ENCODE assay signal across 27 cellular contexts in genomic region chr5:134943547-134943946, GRCh38. TPM values are rescaled to one million over a fixed set of nuclear protein-coding genes. Genes with fewer than 3 reads are reported as not detected.
"Had no signal": no experiment of that assay in that cellular context is flagged by ENCODE, and none has a peak within 500 bp of the region (broad histone marks: within the 10 kb centered on the region; RNA-seq: fewer than 3 reads in every experiment).

No MANE protein-coding gene starts in this region.

- FAIRE-seq: colon, keratinocyte had no signal

- DNase-seq: effector CD8-positive, alpha-beta T cell; gastrocnemius medialis; head of caudate nucleus; mucosa of descending colon; naive B cell; stimulated activated CD4-positive, alpha-beta T cell treated with anti-CD3 and anti-CD28 coated beads, Interleukin-12 subunit alpha, Interleukin-12 subunit beta, amount 100 ng/mL, for 4 hours; stimulated activated CD4-positive, alpha-beta T cell treated with anti-CD3 and anti-CD28 coated beads, Interleukin-1b, Interleukin-23, amount 100 ng/mL, for 48 hours; stimulated activated CD4-positive, alpha-beta T cell treated with anti-CD3 and anti-CD28 coated beads, Interleukin-4, amount 100 ng/mL, for 1 hour; stimulated activated CD8-positive, alpha-beta memory T cell treated with anti-CD3 and anti-CD28 coated beads, Interleukin-4, amount 100 ng/mL, for 48 hours; stimulated activated naive CD4-positive, alpha-beta T cell; stimulated activated naive CD8-positive, alpha-beta T cell treated with anti-CD3 and anti-CD28 coated beads, Interleukin-15, amount 100 ng/mL, for 72 hours; trophoblast cell had no signal

- ATAC-seq: gastrocnemius medialis; left lobe of liver; mucosa of descending colon; natural killer cell treated with Interleukin-12 subunit alpha and Interleukin-12 subunit beta and Interleukin-15 and Interleukin-18, amount 100 ng/mL, for 72 hours; sciatic nerve; stimulated activated naive CD8-positive, alpha-beta T cell treated with anti-CD3 and anti-CD28 coated beads, Interleukin-15, amount 100 ng/mL, for 72 hours had no signal

- H3K27me3 Mint-ChIP-seq: dendritic cell treated with granulocyte-macrophage colony-stimulating factor and Interleukin-4, amounts not matched to agents 40 ng/mL and 50 ng/mL, for 4 days; memory B cell; naive B cell; natural killer cell treated with Interleukin-12 subunit alpha and Interleukin-12 subunit beta and Interleukin-15 and Interleukin-18, amount 100 ng/mL, for 72 hours; stimulated activated naive CD8-positive, alpha-beta T cell treated with anti-CD3 and anti-CD28 coated beads, Interleukin-15, amount 100 ng/mL, for 72 hours had no signal

- H3K36me3 ChIP-seq: gastrocnemius medialis, neural progenitor cell, prostate gland, right atrium auricular region, suprapubic skin, vagina had no signal

- H3K4me3 ChIP-seq: gastrocnemius medialis, lung, mucosa of descending colon, neural progenitor cell, prostate gland, right atrium auricular region, smooth muscle cell, suprapubic skin, vagina had no signal

- H3K27ac Mint-ChIP-seq: dendritic cell treated with granulocyte-macrophage colony-stimulating factor and Interleukin-4, amounts not matched to agents 40 ng/mL and 50 ng/mL, for 4 days; memory B cell; naive B cell; natural killer cell treated with Interleukin-12 subunit alpha and Interleukin-12 subunit beta and Interleukin-15 and Interleukin-18, amount 100 ng/mL, for 72 hours; neural progenitor cell; stimulated activated naive CD8-positive, alpha-beta T cell treated with anti-CD3 and anti-CD28 coated beads, Interleukin-15, amount 100 ng/mL, for 72 hours had no signal

- H3K9me3 ChIP-seq: gastrocnemius medialis, mucosa of descending colon, prostate gland, right atrium auricular region, suprapubic skin, vagina had no signal

- H3K4me3 Mint-ChIP-seq: dendritic cell treated with granulocyte-macrophage colony-stimulating factor and Interleukin-4, amounts not matched to agents 40 ng/mL and 50 ng/mL, for 4 days; memory B cell; naive B cell; natural killer cell treated with Interleukin-12 subunit alpha and Interleukin-12 subunit beta and Interleukin-15 and Interleukin-18, amount 100 ng/mL, for 72 hours; neural progenitor cell; stimulated activated naive CD8-positive, alpha-beta T cell treated with anti-CD3 and anti-CD28 coated beads, Interleukin-15, amount 100 ng/mL, for 72 hours had no signal

- H3K4me2 ChIP-seq: neural progenitor cell, smooth muscle cell had no signal

- H3K27ac ChIP-seq: neural progenitor cell, prostate gland, right atrium auricular region, suprapubic skin, vagina had no signal

- H3K4me1 Mint-ChIP-seq: memory B cell; stimulated activated naive CD8-positive, alpha-beta T cell treated with anti-CD3 and anti-CD28 coated beads, Interleukin-15, amount 100 ng/mL, for 72 hours had no signal

- H3K9me3 Mint-ChIP-seq: dendritic cell treated with granulocyte-macrophage colony-stimulating factor and Interleukin-4, amounts not matched to agents 40 ng/mL and 50 ng/mL, for 4 days; memory B cell; naive B cell; natural killer cell treated with Interleukin-12 subunit alpha and Interleukin-12 subunit beta and Interleukin-15 and Interleukin-18, amount 100 ng/mL, for 72 hours; neural progenitor cell; stimulated activated naive CD8-positive, alpha-beta T cell treated with anti-CD3 and anti-CD28 coated beads, Interleukin-15, amount 100 ng/mL, for 72 hours had no signal

- H3K4me1 ChIP-seq: prostate gland had no signal

- H3K36me3 Mint-ChIP-seq: naive B cell; natural killer cell treated with Interleukin-12 subunit alpha and Interleukin-12 subunit beta and Interleukin-15 and Interleukin-18, amount 100 ng/mL, for 72 hours had no signal

RNA-seq across cellular contexts. Expression of gene CATSPER3, which starts 24.2 kb away (rescaled TPM):
- total RNA-seq: glomerular endothelial cell, smooth muscle cell, vagina had no signal
- polyA plus RNA-seq: smooth muscle cell had no signal
